19 cellular contexts compared by ENCODE assay signal in genomic region chr2:52264911-52265310, GRCh38.
DNase-seq lines count a peak whose midpoint lies in the region; ATAC-seq and TF ChIP-seq lines count a peak whose summit lies in the region.
"Had no signal": no experiment of that assay in that cellular context is flagged by ENCODE, and none has a peak within 500 bp of the region (broad histone marks: within the 10 kb centered on the region; RNA-seq: fewer than 3 reads in every experiment).

No MANE protein-coding gene starts in this region.

- TF ChIP-seq CTCF in HCT116 (IDR thresholded peaks at IDR 0.05 in 2 of 3, conservative IDR thresholded peaks at IDR 0.05 in 1 of 3; ENCODE audit: borderline replicate concordance in 1 of 3, insufficient read depth in 1 of 3, low read depth in 2 of 3, low read length in 2 of 3), result no peak
- no peak for TF ChIP-seq CTCF in OCI-LY7 (conservative IDR thresholded peaks at IDR 0.05; ENCODE audit: low read length)
- no peak for TF ChIP-seq CTCF in SU-DHL-6 (IDR thresholded peaks at IDR 0.05; ENCODE audit: insufficient read depth, low read length, poor library complexity, severe bottlenecking)

- peak overlapping the region; percentile 63 for H2AFZ ChIP-seq in HCT116 (ENCODE audit: low read depth, low read length, poor library complexity, severe bottlenecking)
- H2AFZ ChIP-seq in OCI-LY7 (ENCODE audit: low read length), result peak overlapping the region; percentile 52; the same call in 1 of the 2 replicates
- H2AFZ ChIP-seq in SU-DHL-6 (ENCODE audit: low read depth, low read length, severe bottlenecking), result peak overlapping the region; percentile 92
- H2AFZ ChIP-seq: GM23338 had no signal

- H3K4me1 ChIP-seq in HCT116 (ENCODE audit: control insufficient read depth in 1 of 2, insufficient read depth in 2 of 2, low read length in 2 of 2) (no peaks in the 10 kb centered on the region), OCI-LY7 (ENCODE audit: insufficient read depth, low read length, poor library complexity, severe bottlenecking) (peaks cover 18% of the 10 kb centered on the region), SJCRH30 (no peaks in the 10 kb centered on the region)
- H3K4me1 ChIP-seq: BLaER1, Caco-2 had no signal

- BruUV-seq in HCT116 (replicated peaks; lab: Mats Ljungman, UMichigan) (no TSS peak), OCI-LY7 (replicated peaks; lab: Mats Ljungman, UMichigan) (no TSS peak)

- CTCF ChIA-PET in HCT116 (lab: Charles Lee), result no interaction called here
- CTCF ChIA-PET in OCI-LY7 (lab: Charles Lee; ENCODE audit: unreplicated experiment), result no interaction called here

- no peak for TF ChIP-seq RAD21 in HCT116 (IDR thresholded peaks at IDR 0.05; ENCODE audit: low read depth)

- no peak for DNase-seq in HCT116 (ENCODE audit: low read depth, low spot score)
- no peak for DNase-seq in OCI-LY7 (ENCODE audit: low spot score)
- peak; percentile 27 for DNase-seq in foreskin melanocyte
- no peak for DNase-seq in RPMI8226
- no peak for DNase-seq in DMS79 (lab: John Stamatoyannopoulos, UW)
- DNase-seq in SJCRH30, result no peak
- DNase-seq: Caco-2; CD4-positive, CD25-positive, alpha-beta regulatory T cell; CD8-positive, alpha-beta T cell; EL; GDM1; HFFc6 had no signal

- H4K20me1 ChIP-seq in HCT116 (ENCODE audit: insufficient read depth) (no peaks in the 10 kb centered on the region), OCI-LY7 (ENCODE audit: insufficient read depth, low read length) (no peaks in the 10 kb centered on the region), SU-DHL-6 (ENCODE audit: low read depth, low read length) (no peaks in the 10 kb centered on the region)
- H4K20me1 ChIP-seq: BLaER1 had no signal

- intact Hi-C loops in HCT116 (cut with micrococcal nuclease), result no loop called here
- intact Hi-C loops in OCI-LY7 (cut with micrococcal nuclease; ENCODE audit: unreplicated experiment), result no loop called here

- H3K4me3 ChIP-seq in HCT116 (replicated peaks in 1 of 2; ENCODE audit: low read depth in 1 of 2, low read length in 2 of 2), result no peak overlapping the region
- no peak overlapping the region for H3K4me3 ChIP-seq in OCI-LY7 (ENCODE audit: low read depth, low read length, poor library complexity, severe bottlenecking)
- H3K4me3 ChIP-seq in SU-DHL-6 (ENCODE audit: insufficient read depth, low read length, poor library complexity, severe bottlenecking), result no peak overlapping the region
- H3K4me3 ChIP-seq in SJCRH30, result no peak overlapping the region
- H3K4me3 ChIP-seq: BLaER1, GM12878, GM23338 had no signal

- POLR2A ChIA-PET in HCT116 (lab: Charles Lee), result no interaction called here
- POLR2A ChIA-PET in OCI-LY7 (lab: Charles Lee), result interaction anchor here (1.1 to 1.9 kb wide), 2 partner anchors 8 to 13 kb away, joined by 3 to 4 read pairs; no protein-coding TSS in a partner anchor

- H3K27me3 ChIP-seq in HCT116 (ENCODE audit: insufficient read depth, low read length) (no peaks in the 10 kb centered on the region), SU-DHL-6 (ENCODE audit: low read length) (no peaks in the 10 kb centered on the region), SJCRH30 (no peaks in the 10 kb centered on the region)
- H3K27me3 ChIP-seq: BLaER1 had no signal

- H3K9ac ChIP-seq in HCT116 (ENCODE audit: low read length), result no peak overlapping the region
- H3K9ac ChIP-seq in SU-DHL-6 (ENCODE audit: low read length), result peak overlapping the region; percentile 9; the same call in 1 of the 2 replicates
- H3K9ac ChIP-seq: BLaER1 had no signal

- no peak for ATAC-seq in HCT116
- no peak for ATAC-seq in HG02610 (IDR thresholded peaks at IDR 0.05; ENCODE audit: unreplicated experiment)
- ATAC-seq: CD8-positive, alpha-beta T cell had no signal

- H3F3A ChIP-seq in SU-DHL-6 (ENCODE audit: insufficient read depth), result no peaks in the 10 kb centered on the region

- TF ChIP-seq POLR2A in HCT116 (IDR thresholded peaks at IDR 0.05; ENCODE audit: borderline replicate concordance, extremely low read depth, insufficient read depth, insufficient read length), result no peak

- H3K36me3 ChIP-seq in HCT116 (ENCODE audit: control insufficient read depth in 1 of 2, insufficient read depth in 2 of 2, low read length in 2 of 2) (no peaks in the 10 kb centered on the region), OCI-LY7 (ENCODE audit: insufficient read depth, low read length) (no peaks in the 10 kb centered on the region), SU-DHL-6 (ENCODE audit: low read length) (no peaks in the 10 kb centered on the region), SJCRH30 (no peaks in the 10 kb centered on the region)
- H3K36me3 ChIP-seq: BLaER1 had no signal

- H3K27ac ChIP-seq in HCT116 (ENCODE audit: low read depth, low read length), result no peak overlapping the region
- peak overlapping the region; percentile 49 for H3K27ac ChIP-seq in OCI-LY7 (ENCODE audit: low read depth, low read length, poor library complexity, severe bottlenecking)
- H3K27ac ChIP-seq in SU-DHL-6 (ENCODE audit: low read depth, low read length), result peak overlapping the region; percentile 50
- no peak overlapping the region for H3K27ac ChIP-seq in SJCRH30
- H3K27ac ChIP-seq: 22Rv1, BLaER1, C4-2B had no signal

- no peaks in the 10 kb centered on the region; the same call in 1 of the 2 replicates for H3K9me2 ChIP-seq in HCT116 (ENCODE audit: insufficient read depth)
- H3K9me2 ChIP-seq in OCI-LY7 (ENCODE audit: insufficient read depth, low read length), result no peaks in the 10 kb centered on the region
- no peaks in the 10 kb centered on the region for H3K9me2 ChIP-seq in SU-DHL-6 (replicated peaks; ENCODE audit: insufficient read depth, low read length)

- H3K79me2 ChIP-seq in HCT116 (ENCODE audit: insufficient read depth, low read length) (no peaks in the 10 kb centered on the region), OCI-LY7 (ENCODE audit: insufficient read depth, low read depth, low read length) (no peaks in the 10 kb centered on the region), SU-DHL-6 (ENCODE audit: insufficient read depth, low read length) (no peaks in the 10 kb centered on the region)

- H3K9me3 ChIP-seq in HCT116 (ENCODE audit: control insufficient read depth in 1 of 2, insufficient read depth in 1 of 2, low read depth in 1 of 2, low read length in 2 of 2) (no peaks in the 10 kb centered on the region), OCI-LY7 (ENCODE audit: low read length) (no peaks in the 10 kb centered on the region), SU-DHL-6 (ENCODE audit: insufficient read depth, low read length) (peaks cover 3% of the 10 kb centered on the region; the same call in 1 of the 2 replicates), SJCRH30 (replicated peaks) (no peaks in the 10 kb centered on the region)
- H3K9me3 ChIP-seq: BLaER1, Caco-2 had no signal

- H3K4me2 ChIP-seq in HCT116 (ENCODE audit: low read length), result no peak overlapping the region
- peak overlapping the region; percentile 7; the same call in 1 of the 2 replicates for H3K4me2 ChIP-seq in OCI-LY7 (ENCODE audit: low read length)
- peak overlapping the region; percentile 49 for H3K4me2 ChIP-seq in SU-DHL-6 (ENCODE audit: low read depth, low read length, poor library complexity, severe bottlenecking)
- H3K4me2 ChIP-seq: BLaER1, GM23338 had no signal

- RAD21 ChIA-PET in HCT116 (lab: Charles Lee; ENCODE audit: low non-redundant PET in 1 of 2, low total read pairs in 2 of 2, uncharacterized antibody in 2 of 2, unreplicated experiment in 2 of 2), result no interaction called here

TF ChIP-seq in HCT116, 20 proteins besides CTCF, POLR2A, EP300 and RAD21:
- TF ChIP-seq ATF3 (IDR thresholded peaks at IDR 0.05), result no peak
- TF ChIP-seq POLR2AphosphoS5 (IDR thresholded peaks at IDR 0.05; ENCODE audit: low read depth, low read length), result no peak
- TF ChIP-seq SP1 (IDR thresholded peaks at IDR 0.05; ENCODE audit: low read depth), result no peak
- TF ChIP-seq ELF1 (IDR thresholded peaks at IDR 0.05; ENCODE audit: borderline replicate concordance, low read depth), result no peak
- TF ChIP-seq EGR1 (IDR thresholded peaks at IDR 0.05; ENCODE audit: low read depth), result no peak
- no peak for TF ChIP-seq ZFX (IDR thresholded peaks at IDR 0.05)

Comparison
In these comparisons a context has a peak if more than half of its experiments do, and no peak if none do; other contexts are left out.
1. H3K27ac ChIP-seq: peak in OCI-LY7 (single experiment) and SU-DHL-6 (single experiment); none in HCT116 (single experiment) and SJCRH30 (single experiment).
2. Peak in every context shown above with its lines, with median percentiles within 50 percentile points of each other: H2AFZ ChIP-seq.